ENCODE assay signal across 1 cellular context in the genomic region with DNA sequence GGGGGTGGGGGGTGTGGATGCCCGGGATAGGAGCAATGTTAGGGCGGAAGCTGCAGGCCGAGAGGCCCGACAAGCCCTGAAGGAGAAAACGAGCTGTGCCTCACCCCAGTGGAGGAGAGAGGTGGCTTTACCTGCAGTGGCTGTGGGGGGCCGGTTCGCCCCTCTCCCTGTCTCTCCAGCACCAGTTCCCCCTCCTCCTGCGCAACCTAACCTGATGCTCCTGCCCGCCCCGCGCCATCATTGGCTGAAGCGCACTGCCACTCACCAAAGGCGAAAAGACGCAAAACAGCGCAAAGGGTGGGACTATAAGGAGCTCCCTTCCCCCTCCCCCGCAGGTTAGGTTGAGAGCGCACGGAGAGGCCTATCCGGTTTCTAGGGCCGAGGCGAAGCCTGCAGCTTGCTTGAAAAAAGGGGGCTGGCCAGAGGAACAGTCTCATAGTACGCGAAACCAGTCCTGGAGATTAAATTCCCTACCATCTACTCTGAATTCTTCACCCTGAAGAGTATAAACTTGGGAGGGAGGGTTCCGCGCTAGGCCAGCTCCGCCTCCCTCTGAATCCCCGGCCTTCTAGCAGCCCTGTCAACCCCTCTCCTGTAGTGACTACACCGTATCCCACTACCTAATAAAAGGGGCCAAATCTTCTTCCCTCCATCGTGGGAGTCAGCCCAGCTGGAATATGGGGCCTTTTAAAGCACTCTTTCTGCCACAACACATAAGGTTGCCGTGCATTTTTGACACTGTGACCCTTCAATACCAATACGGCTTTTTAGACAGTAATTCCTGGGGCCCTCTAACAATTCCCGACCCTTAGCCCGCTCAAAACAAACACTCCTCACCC.
A peak's percentile ranks its signal among the peaks of the same experiment; 100 is the strongest.
TF ChIP-seq lines count a peak whose summit lies in the region.

No MANE protein-coding gene starts in this region.

TF ChIP-seq in K562, 482 proteins besides CTCF, POLR2A, EP300 and RAD21 (continues in another document):
- TF ChIP-seq AFF4 (CRISPR knock-in tag; IDR thresholded peaks at IDR 0.05) (no peak), DDX20 (tag; IDR thresholded peaks at IDR 0.05; ENCODE audit: low read depth) (no peak), ZNF354B (CRISPR knock-in tag; IDR thresholded peaks at IDR 0.05) (no peak), COPS2 (conservative IDR thresholded peaks at IDR 0.05) (no peak), JUNB (CRISPR knock-in tag; conservative IDR thresholded peaks at IDR 0.05) (no peak), PPARD (CRISPR knock-in tag; IDR thresholded peaks at IDR 0.05) (no peak), ZNF584 (CRISPR knock-in tag; IDR thresholded peaks at IDR 0.05; ENCODE audit: low read depth) (no peak), NELFE (IDR thresholded peaks at IDR 0.05; ENCODE audit: insufficient read depth, insufficient read length) (no peak), BACH1 (tag; IDR thresholded peaks at IDR 0.05) (no peak), TFAM (CRISPR knock-in tag; conservative IDR thresholded peaks at IDR 0.05) (no peak), ADNP (tag; IDR thresholded peaks at IDR 0.05) (no peak), HNRNPL (IDR thresholded peaks at IDR 0.05; ENCODE audit: low read depth, low read length) (no peak), STAT5A (IDR thresholded peaks at IDR 0.05; ENCODE audit: borderline replicate concordance, low read length) (no peak), RAD51 (IDR thresholded peaks at IDR 0.05; ENCODE audit: borderline replicate concordance, low read depth) (no peak), PKNOX1 (IDR thresholded peaks at IDR 0.05) (peak; percentile 99), KDM4B (IDR thresholded peaks at IDR 0.05; ENCODE audit: borderline replicate concordance in 2 of 2, low read depth in 1 of 2) (no peak), POLR3A (IDR thresholded peaks at IDR 0.05; ENCODE audit: borderline replicate concordance, extremely low read depth, insufficient read depth, insufficient read length) (no peak), AFF1 (IDR thresholded peaks at IDR 0.05; ENCODE audit: low read depth in 1 of 2, partially characterized antibody in 2 of 2) (no peak), CAMTA2 (CRISPR knock-in tag; conservative IDR thresholded peaks at IDR 0.05) (no peak), ZNF589 (CRISPR knock-in tag; IDR thresholded peaks at IDR 0.05; ENCODE audit: low read depth) (no peak), MXD1 (CRISPR knock-in tag; IDR thresholded peaks at IDR 0.05; ENCODE audit: borderline replicate concordance, poor library complexity, severe bottlenecking) (no peak), ZNF764 (CRISPR knock-in tag; IDR thresholded peaks at IDR 0.05; ENCODE audit: low read depth) (no peak), ATF1 (CRISPR knock-in tag; IDR thresholded peaks at IDR 0.05) (no peak), ATF1 (tag; IDR thresholded peaks at IDR 0.05) (peak; percentile 84), ZZZ3 (IDR thresholded peaks at IDR 0.05) (no peak; the same call in 1 of the 2 replicates)
- TF ChIP-seq, protein P1, sequence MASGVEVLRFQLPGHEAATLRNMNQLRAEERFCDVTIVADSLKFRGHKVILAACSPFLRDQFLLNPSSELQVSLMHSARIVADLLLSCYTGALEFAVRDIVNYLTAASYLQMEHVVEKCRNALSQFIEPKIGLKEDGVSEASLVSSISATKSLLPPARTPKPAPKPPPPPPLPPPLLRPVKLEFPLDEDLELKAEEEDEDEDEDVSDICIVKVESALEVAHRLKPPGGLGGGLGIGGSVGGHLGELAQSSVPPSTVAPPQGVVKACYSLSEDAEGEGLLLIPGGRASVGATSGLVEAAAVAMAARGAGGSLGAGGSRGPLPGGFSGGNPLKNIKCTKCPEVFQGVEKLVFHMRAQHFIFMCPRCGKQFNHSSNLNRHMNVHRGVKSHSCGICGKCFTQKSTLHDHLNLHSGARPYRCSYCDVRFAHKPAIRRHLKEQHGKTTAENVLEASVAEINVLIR (CRISPR knock-in tag; IDR thresholded peaks at IDR 0.05), result no peak
- TF ChIP-seq, protein P2, sequence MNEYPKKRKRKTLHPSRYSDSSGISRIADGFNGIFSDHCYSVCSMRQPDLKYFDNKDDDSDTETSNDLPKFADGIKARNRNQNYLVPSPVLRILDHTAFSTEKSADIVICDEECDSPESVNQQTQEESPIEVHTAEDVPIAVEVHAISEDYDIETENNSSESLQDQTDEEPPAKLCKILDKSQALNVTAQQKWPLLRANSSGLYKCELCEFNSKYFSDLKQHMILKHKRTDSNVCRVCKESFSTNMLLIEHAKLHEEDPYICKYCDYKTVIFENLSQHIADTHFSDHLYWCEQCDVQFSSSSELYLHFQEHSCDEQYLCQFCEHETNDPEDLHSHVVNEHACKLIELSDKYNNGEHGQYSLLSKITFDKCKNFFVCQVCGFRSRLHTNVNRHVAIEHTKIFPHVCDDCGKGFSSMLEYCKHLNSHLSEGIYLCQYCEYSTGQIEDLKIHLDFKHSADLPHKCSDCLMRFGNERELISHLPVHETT (CRISPR knock-in tag; conservative IDR thresholded peaks at IDR 0.05 in 1 of 2, IDR thresholded peaks at IDR 0.05 in 1 of 2), result no peak
- TF ChIP-seq, protein P3, sequence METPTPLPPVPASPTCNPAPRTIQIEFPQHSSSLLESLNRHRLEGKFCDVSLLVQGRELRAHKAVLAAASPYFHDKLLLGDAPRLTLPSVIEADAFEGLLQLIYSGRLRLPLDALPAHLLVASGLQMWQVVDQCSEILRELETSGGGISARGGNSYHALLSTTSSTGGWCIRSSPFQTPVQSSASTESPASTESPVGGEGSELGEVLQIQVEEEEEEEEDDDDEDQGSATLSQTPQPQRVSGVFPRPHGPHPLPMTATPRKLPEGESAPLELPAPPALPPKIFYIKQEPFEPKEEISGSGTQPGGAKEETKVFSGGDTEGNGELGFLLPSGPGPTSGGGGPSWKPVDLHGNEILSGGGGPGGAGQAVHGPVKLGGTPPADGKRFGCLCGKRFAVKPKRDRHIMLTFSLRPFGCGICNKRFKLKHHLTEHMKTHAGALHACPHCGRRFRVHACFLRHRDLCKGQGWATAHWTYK (CRISPR knock-in tag; IDR thresholded peaks at IDR 0.05), result peak; percentile 18; the same call in 1 of the 2 replicates
- TF ChIP-seq, protein P4, sequence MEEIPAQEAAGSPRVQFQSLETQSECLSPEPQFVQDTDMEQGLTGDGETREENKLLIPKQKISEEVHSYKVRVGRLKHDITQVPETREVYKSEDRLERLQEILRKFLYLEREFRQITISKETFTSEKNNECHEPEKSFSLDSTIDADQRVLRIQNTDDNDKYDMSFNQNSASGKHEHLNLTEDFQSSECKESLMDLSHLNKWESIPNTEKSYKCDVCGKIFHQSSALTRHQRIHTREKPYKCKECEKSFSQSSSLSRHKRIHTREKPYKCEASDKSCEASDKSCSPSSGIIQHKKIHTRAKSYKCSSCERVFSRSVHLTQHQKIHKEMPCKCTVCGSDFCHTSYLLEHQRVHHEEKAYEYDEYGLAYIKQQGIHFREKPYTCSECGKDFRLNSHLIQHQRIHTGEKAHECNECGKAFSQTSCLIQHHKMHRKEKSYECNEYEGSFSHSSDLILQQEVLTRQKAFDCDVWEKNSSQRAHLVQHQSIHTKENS (CRISPR knock-in tag; IDR thresholded peaks at IDR 0.05), result no peak
- TF ChIP-seq, protein P5, sequence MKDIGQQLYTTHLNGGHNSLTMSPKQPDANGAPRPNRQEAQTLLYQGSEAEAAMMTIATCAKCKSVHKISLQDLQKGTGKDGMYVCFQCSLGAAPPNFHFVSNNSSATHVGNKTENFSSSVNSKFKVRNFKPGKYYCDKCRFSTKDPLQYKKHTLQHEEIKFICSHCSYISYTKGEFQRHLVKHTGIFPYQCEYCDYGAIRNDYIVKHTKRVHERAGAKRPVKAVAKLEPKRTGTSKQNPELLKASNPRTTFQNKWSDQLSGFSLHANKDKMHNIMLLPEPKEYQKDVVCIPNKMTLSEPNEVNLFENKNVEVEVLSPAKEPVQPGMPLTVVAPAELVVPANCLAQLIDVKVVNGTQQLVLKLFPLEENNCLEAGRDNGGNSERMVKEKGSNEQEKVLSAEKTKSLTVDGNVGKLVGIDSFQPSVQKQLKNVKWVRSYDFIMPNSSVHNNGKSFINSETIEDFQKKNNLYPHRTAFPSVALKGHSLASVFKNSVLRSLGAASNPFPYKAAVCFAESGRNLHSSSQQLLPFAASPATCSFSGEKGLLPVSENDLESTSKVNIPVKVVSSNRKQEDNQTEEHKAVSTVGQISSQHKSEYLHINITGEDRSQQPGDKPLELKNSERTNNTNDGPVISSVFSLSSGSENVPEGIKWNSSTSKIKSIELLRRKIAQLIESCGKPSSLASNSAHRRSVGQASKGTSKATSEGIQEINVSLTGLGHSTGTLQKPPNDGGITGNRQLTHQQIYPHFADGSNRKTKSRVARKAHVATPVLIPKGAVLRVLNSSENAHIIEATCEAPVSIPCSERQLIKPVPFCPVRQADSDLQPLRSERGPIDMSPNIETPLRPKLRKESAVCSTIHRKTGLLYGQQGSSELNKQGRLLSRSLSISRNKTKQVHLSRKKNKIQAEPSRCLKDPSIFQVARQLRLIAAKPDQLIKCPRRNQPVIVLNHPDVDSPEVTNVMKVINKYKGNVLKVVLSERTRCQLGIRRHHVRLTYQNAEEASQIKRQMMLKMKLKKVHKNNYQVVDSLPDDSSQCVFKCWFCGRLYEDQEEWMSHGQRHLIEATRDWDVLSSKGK (CRISPR knock-in tag; IDR thresholded peaks at IDR 0.05), result no peak
- TF ChIP-seq, protein P6, sequence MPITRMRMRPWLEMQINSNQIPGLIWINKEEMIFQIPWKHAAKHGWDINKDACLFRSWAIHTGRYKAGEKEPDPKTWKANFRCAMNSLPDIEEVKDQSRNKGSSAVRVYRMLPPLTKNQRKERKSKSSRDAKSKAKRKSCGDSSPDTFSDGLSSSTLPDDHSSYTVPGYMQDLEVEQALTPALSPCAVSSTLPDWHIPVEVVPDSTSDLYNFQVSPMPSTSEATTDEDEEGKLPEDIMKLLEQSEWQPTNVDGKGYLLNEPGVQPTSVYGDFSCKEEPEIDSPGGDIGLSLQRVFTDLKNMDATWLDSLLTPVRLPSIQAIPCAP (CRISPR knock-in tag; IDR thresholded peaks at IDR 0.05; ENCODE audit: borderline replicate concordance), result no peak
- TF ChIP-seq, protein P7, sequence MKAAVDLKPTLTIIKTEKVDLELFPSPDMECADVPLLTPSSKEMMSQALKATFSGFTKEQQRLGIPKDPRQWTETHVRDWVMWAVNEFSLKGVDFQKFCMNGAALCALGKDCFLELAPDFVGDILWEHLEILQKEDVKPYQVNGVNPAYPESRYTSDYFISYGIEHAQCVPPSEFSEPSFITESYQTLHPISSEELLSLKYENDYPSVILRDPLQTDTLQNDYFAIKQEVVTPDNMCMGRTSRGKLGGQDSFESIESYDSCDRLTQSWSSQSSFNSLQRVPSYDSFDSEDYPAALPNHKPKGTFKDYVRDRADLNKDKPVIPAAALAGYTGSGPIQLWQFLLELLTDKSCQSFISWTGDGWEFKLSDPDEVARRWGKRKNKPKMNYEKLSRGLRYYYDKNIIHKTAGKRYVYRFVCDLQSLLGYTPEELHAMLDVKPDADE (conservative IDR thresholded peaks at IDR 0.05; ENCODE audit: control insufficient read depth, low read depth, low read length), result no peak
